Comparison of ENCODE assay signal across 9 cellular contexts in genomic region chr18:43789234-43790000, GRCh38.
DNase-seq lines count a peak whose midpoint lies in the region; ATAC-seq and TF ChIP-seq lines count a peak whose summit lies in the region.
"Had no signal": no experiment of that assay in that cellular context is flagged by ENCODE, and none has a peak within 500 bp of the region (broad histone marks: within the 10 kb centered on the region; RNA-seq: fewer than 3 reads in every experiment).

No MANE protein-coding gene starts in this region.

- H3K27ac Mint-ChIP-seq in activated CD4-positive, alpha-beta T cell treated with anti-CD3 and anti-CD28 coated beads, Interleukin-2, amount 10 ng/mL, durations not matched to agents 7 days and 5 days: no peak overlapping the region
- no peak overlapping the region for H3K27ac Mint-ChIP-seq in Calu3 (ENCODE audit: unreplicated experiment)
- H3K27ac Mint-ChIP-seq in activated naive CD8-positive, alpha-beta T cell treated with anti-CD3 and anti-CD28 coated beads, Interleukin-2, amount 50 U/mL, for 24 hours: no peak overlapping the region
- H3K27ac Mint-ChIP-seq: activated B cell treated with CpG ODN at 0.5 μM for 24 hours had no signal

- H2BK15ac ChIP-seq in mesenchymal stem cell (ENCODE audit: low read depth, poor library complexity, severe bottlenecking): no peak overlapping the region

- DNase-seq in BE2C (peak; percentile 10), NCI-H1417 (lab: John Stamatoyannopoulos, UW) (peak in 2 of 3 experiments; percentile 33 to 80), dorsolateral prefrontal cortex (peak in 2 of 10 donors; percentile 4 to 26), mesenchymal stem cell (peak; percentile 41), GM19238 (ENCODE audit: insufficient read length, low spot score) (no peak), Calu3 (no peak)
- DNase-seq in activated CD4-positive, alpha-beta T cell treated with anti-CD3 and anti-CD28 coated beads, Interleukin-2, amount 10 ng/mL, durations not matched to agents 7 days and 5 days: no peak
- DNase-seq in activated naive CD8-positive, alpha-beta T cell treated with anti-CD3 and anti-CD28 coated beads, Interleukin-2, amount 50 U/mL, for 24 hours: no peak
- DNase-seq: activated B cell treated with CpG ODN at 0.5 μM for 24 hours had no signal

- TF ChIP-seq CTCF in BE2C (IDR thresholded peaks at IDR 0.05; ENCODE audit: low read depth, low read length) (peak; percentile 46), dorsolateral prefrontal cortex (IDR thresholded peaks at IDR 0.05 in 54 of 56, conservative IDR thresholded peaks at IDR 0.05 in 2 of 56; ENCODE audit: low read depth in 1 of 56, partially characterized antibody in 56 of 56) (peak in 43 of 56 donors; percentile 5 to 60 (median 36)), Calu3 (IDR thresholded peaks at IDR 0.05; ENCODE audit: unreplicated experiment) (no peak)

- POLR2A ChIA-PET in activated CD4-positive, alpha-beta T cell treated with anti-CD3 and anti-CD28 coated beads, Interleukin-2, amount 10 ng/mL, durations not matched to agents 7 days and 5 days (lab: Charles Lee): no interaction called here

- H3K4me3 Mint-ChIP-seq in activated CD4-positive, alpha-beta T cell treated with anti-CD3 and anti-CD28 coated beads, Interleukin-2, amount 10 ng/mL, durations not matched to agents 7 days and 5 days: no peak overlapping the region
- no peak overlapping the region for H3K4me3 Mint-ChIP-seq in Calu3 (ENCODE audit: low read depth, unreplicated experiment)
- no peak overlapping the region for H3K4me3 Mint-ChIP-seq in activated naive CD8-positive, alpha-beta T cell treated with anti-CD3 and anti-CD28 coated beads, Interleukin-2, amount 50 U/mL, for 24 hours
- H3K4me3 Mint-ChIP-seq: activated B cell treated with CpG ODN at 0.5 μM for 24 hours had no signal

- H2BK5ac ChIP-seq in mesenchymal stem cell (ENCODE audit: low read depth, low read length, poor library complexity, severe bottlenecking): no peak overlapping the region

- H3K79me1 ChIP-seq in mesenchymal stem cell (replicated peaks; ENCODE audit: low read length, poor library complexity, severe bottlenecking): no peaks in the 10 kb centered on the region

- no peak overlapping the region for H2BK120ac ChIP-seq in mesenchymal stem cell (ENCODE audit: low read depth, low read length)

- peak overlapping the region; percentile 67 for H3K9ac ChIP-seq in mesenchymal stem cell (ENCODE audit: low read length)

- no peak overlapping the region for H4K91ac ChIP-seq in mesenchymal stem cell (ENCODE audit: low read length)

- H3K4me2 ChIP-seq in mesenchymal stem cell (ENCODE audit: low read length, poor library complexity, severe bottlenecking): no peak overlapping the region

- H4K8ac ChIP-seq in mesenchymal stem cell (ENCODE audit: low read length): no peak overlapping the region

- H3K27ac ChIP-seq in dorsolateral prefrontal cortex: no peak overlapping the region
- H3K27ac ChIP-seq in mesenchymal stem cell (ENCODE audit: low read length, poor library complexity, severe bottlenecking): no peak overlapping the region

- no peak for ATAC-seq in activated naive CD8-positive, alpha-beta T cell treated with anti-CD3 and anti-CD28 coated beads, Interleukin-2, amount 50 U/mL, for 24 hours

- no peak overlapping the region for H3K4ac ChIP-seq in mesenchymal stem cell (ENCODE audit: low read depth in 1 of 2, low read length in 2 of 2)

- no peak overlapping the region for H2AK5ac ChIP-seq in mesenchymal stem cell (ENCODE audit: low read length, severe bottlenecking)

- BruUV-seq in Calu3 (replicated peaks; lab: Mats Ljungman, UMichigan): no TSS peak

- no peak overlapping the region for H3K4me3 ChIP-seq in BE2C (ENCODE audit: low read depth, low read length)
- H3K4me3 ChIP-seq in dorsolateral prefrontal cortex: no peak overlapping the region
- H3K4me3 ChIP-seq in mesenchymal stem cell (ENCODE audit: insufficient read depth in 1 of 2, low read depth in 1 of 2, low read length in 2 of 2): no peak overlapping the region

- no peak overlapping the region for H3K14ac ChIP-seq in mesenchymal stem cell (ENCODE audit: low read length in 2 of 2)

- H3K9me3 ChIP-seq in BE2C: no peaks in the 10 kb centered on the region
- no peaks in the 10 kb centered on the region for H3K9me3 ChIP-seq in mesenchymal stem cell (ENCODE audit: control insufficient read depth, low read length)

- no peaks in the 10 kb centered on the region for H3K9me3 Mint-ChIP-seq in activated CD4-positive, alpha-beta T cell treated with anti-CD3 and anti-CD28 coated beads, Interleukin-2, amount 10 ng/mL, durations not matched to agents 7 days and 5 days
- no peaks in the 10 kb centered on the region for H3K9me3 Mint-ChIP-seq in Calu3 (ENCODE audit: low read depth, unreplicated experiment)
- no peaks in the 10 kb centered on the region for H3K9me3 Mint-ChIP-seq in activated naive CD8-positive, alpha-beta T cell treated with anti-CD3 and anti-CD28 coated beads, Interleukin-2, amount 50 U/mL, for 24 hours
- H3K9me3 Mint-ChIP-seq: activated B cell treated with CpG ODN at 0.5 μM for 24 hours had no signal

- H3K27me3 Mint-ChIP-seq in activated CD4-positive, alpha-beta T cell treated with anti-CD3 and anti-CD28 coated beads, Interleukin-2, amount 10 ng/mL, durations not matched to agents 7 days and 5 days: no peaks in the 10 kb centered on the region
- no peaks in the 10 kb centered on the region for H3K27me3 Mint-ChIP-seq in Calu3 (ENCODE audit: unreplicated experiment)
- no peaks in the 10 kb centered on the region for H3K27me3 Mint-ChIP-seq in activated naive CD8-positive, alpha-beta T cell treated with anti-CD3 and anti-CD28 coated beads, Interleukin-2, amount 50 U/mL, for 24 hours
- H3K27me3 Mint-ChIP-seq: activated B cell treated with CpG ODN at 0.5 μM for 24 hours had no signal

- H3K18ac ChIP-seq in mesenchymal stem cell (ENCODE audit: low read depth in 1 of 2, low read length in 2 of 2): no peak overlapping the region

- no peaks in the 10 kb centered on the region for H3K27me3 ChIP-seq in BE2C
- H3K27me3 ChIP-seq in dorsolateral prefrontal cortex: no peaks in the 10 kb centered on the region
- H3K27me3 ChIP-seq in mesenchymal stem cell (ENCODE audit: control insufficient read depth in 1 of 2, insufficient read depth in 1 of 2, low read length in 2 of 2): no peaks in the 10 kb centered on the region

- H3K36me3 Mint-ChIP-seq in activated CD4-positive, alpha-beta T cell treated with anti-CD3 and anti-CD28 coated beads, Interleukin-2, amount 10 ng/mL, durations not matched to agents 7 days and 5 days (ENCODE audit: low read depth): no peaks in the 10 kb centered on the region
- no peaks in the 10 kb centered on the region for H3K36me3 Mint-ChIP-seq in Calu3 (ENCODE audit: insufficient read depth, unreplicated experiment)
- no peaks in the 10 kb centered on the region for H3K36me3 Mint-ChIP-seq in activated naive CD8-positive, alpha-beta T cell treated with anti-CD3 and anti-CD28 coated beads, Interleukin-2, amount 50 U/mL, for 24 hours (ENCODE audit: low read depth)

- 0 out of 2 replicates have a peak, but pooled peaks cover 3% of the 10 kb centered on the region for H3K4me1 ChIP-seq in BE2C
- no peaks in the 10 kb centered on the region for H3K4me1 ChIP-seq in mesenchymal stem cell (ENCODE audit: control insufficient read depth, insufficient read depth, low read depth, low read length)

- WGBS in mesenchymal stem cell: 45% methylated on average over 1 of the region's 3 CpGs

- no peak overlapping the region for H2AFZ ChIP-seq in mesenchymal stem cell (ENCODE audit: low read depth, low read length)

- CTCF ChIA-PET in activated CD4-positive, alpha-beta T cell treated with anti-CD3 and anti-CD28 coated beads, Interleukin-2, amount 10 ng/mL, durations not matched to agents 7 days and 5 days (lab: Charles Lee): no interaction called here
- CTCF ChIA-PET in Calu3 (lab: Charles Lee): no interaction called here

- H3K4me1 Mint-ChIP-seq in activated CD4-positive, alpha-beta T cell treated with anti-CD3 and anti-CD28 coated beads, Interleukin-2, amount 10 ng/mL, durations not matched to agents 7 days and 5 days: no peaks in the 10 kb centered on the region
- peaks cover 37% of the 10 kb centered on the region for H3K4me1 Mint-ChIP-seq in Calu3 (ENCODE audit: low read depth, unreplicated experiment)
- no peaks in the 10 kb centered on the region for H3K4me1 Mint-ChIP-seq in activated naive CD8-positive, alpha-beta T cell treated with anti-CD3 and anti-CD28 coated beads, Interleukin-2, amount 50 U/mL, for 24 hours
- H3K4me1 Mint-ChIP-seq: activated B cell treated with CpG ODN at 0.5 μM for 24 hours had no signal

- no peak overlapping the region for H3K23ac ChIP-seq in mesenchymal stem cell (ENCODE audit: low read length in 2 of 2)

- H3K36me3 ChIP-seq in BE2C: no peaks in the 10 kb centered on the region
- peaks cover 0 to 4% of the 10 kb centered on the region in 2 experiments for H3K36me3 ChIP-seq in mesenchymal stem cell (ENCODE audit: control insufficient read depth in 1 of 2, insufficient read depth in 2 of 2, low read depth in 1 of 2, low read length in 2 of 2)

- intact Hi-C loops in dorsolateral prefrontal cortex (cut with DNase I): no loop called here
- intact Hi-C loops in Calu3 (cut with micrococcal nuclease; ENCODE audit: unreplicated experiment): loop anchor here (5.0 kb wide), 2 partner anchors 127 to 538 kb away; no protein-coding TSS in a partner anchor

- H2BK12ac ChIP-seq in mesenchymal stem cell (ENCODE audit: low read length in 2 of 2): no peak overlapping the region

Comparison
In these comparisons a context has a peak if more than half of its experiments do, and no peak if none do; other contexts are left out.
1. DNase-seq: peak in BE2C (single experiment), NCI-H1417 (2 of 3) and mesenchymal stem cell (single experiment); none in GM19238 (single experiment), activated CD4-positive, alpha-beta T cell treated with anti-CD3 and anti-CD28 coated beads, Interleukin-2, amount 10 ng/mL, durations not matched to agents 7 days and 5 days (single experiment), Calu3 (single experiment) and activated naive CD8-positive, alpha-beta T cell treated with anti-CD3 and anti-CD28 coated beads, Interleukin-2, amount 50 U/mL, for 24 hours (single experiment).